1 cellular context compared by ENCODE assay signal in the genomic region with DNA sequence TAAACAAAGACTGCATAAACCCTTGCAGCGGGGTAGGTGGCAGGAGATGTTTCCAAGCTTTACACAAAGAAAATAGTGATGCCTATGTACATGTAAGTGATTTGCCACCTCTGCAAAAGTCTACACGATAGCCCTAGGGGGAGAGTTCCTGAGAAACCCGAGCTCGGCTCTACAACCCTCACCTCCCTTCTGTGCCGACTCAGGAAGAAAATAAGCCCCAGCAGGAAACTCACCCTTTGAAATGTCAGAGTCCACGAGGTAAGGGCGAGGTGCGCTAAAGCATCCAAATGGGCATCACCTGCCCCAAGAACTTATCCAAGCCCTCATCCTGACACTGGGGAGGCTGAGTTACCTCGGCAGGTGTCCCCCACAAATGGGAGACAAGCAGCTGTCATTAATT.
TF ChIP-seq lines count a peak whose summit lies in the region.

No MANE protein-coding gene starts in this region.

TF ChIP-seq in WTC11, 78 proteins besides CTCF, POLR2A, EP300 and RAD21 (continued from another document):
- TF ChIP-seq, protein P1, sequence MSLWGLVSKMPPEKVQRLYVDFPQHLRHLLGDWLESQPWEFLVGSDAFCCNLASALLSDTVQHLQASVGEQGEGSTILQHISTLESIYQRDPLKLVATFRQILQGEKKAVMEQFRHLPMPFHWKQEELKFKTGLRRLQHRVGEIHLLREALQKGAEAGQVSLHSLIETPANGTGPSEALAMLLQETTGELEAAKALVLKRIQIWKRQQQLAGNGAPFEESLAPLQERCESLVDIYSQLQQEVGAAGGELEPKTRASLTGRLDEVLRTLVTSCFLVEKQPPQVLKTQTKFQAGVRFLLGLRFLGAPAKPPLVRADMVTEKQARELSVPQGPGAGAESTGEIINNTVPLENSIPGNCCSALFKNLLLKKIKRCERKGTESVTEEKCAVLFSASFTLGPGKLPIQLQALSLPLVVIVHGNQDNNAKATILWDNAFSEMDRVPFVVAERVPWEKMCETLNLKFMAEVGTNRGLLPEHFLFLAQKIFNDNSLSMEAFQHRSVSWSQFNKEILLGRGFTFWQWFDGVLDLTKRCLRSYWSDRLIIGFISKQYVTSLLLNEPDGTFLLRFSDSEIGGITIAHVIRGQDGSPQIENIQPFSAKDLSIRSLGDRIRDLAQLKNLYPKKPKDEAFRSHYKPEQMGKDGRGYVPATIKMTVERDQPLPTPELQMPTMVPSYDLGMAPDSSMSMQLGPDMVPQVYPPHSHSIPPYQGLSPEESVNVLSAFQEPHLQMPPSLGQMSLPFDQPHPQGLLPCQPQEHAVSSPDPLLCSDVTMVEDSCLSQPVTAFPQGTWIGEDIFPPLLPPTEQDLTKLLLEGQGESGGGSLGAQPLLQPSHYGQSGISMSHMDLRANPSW (CRISPR knock-in tag; conservative IDR thresholded peaks at IDR 0.05; ENCODE audit: low read depth) = no peak
- TF ChIP-seq ZNF219 (CRISPR knock-in tag; IDR thresholded peaks at IDR 0.05; ENCODE audit: borderline replicate concordance) = no peak
- no peak for TF ChIP-seq ZNF671 (CRISPR knock-in tag; IDR thresholded peaks at IDR 0.05)
- TF ChIP-seq PRRX2 (CRISPR knock-in tag; IDR thresholded peaks at IDR 0.05) = no peak
- TF ChIP-seq, protein P2, sequence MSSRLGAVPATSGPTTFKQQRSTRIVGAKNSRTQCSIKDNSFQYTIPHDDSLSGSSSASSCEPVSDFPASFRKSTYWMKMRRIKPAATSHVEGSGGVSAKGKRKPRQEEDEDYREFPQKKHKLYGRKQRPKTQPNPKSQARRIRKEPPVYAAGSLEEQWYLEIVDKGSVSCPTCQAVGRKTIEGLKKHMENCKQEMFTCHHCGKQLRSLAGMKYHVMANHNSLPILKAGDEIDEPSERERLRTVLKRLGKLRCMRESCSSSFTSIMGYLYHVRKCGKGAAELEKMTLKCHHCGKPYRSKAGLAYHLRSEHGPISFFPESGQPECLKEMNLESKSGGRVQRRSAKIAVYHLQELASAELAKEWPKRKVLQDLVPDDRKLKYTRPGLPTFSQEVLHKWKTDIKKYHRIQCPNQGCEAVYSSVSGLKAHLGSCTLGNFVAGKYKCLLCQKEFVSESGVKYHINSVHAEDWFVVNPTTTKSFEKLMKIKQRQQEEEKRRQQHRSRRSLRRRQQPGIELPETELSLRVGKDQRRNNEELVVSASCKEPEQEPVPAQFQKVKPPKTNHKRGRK (CRISPR knock-in tag; IDR thresholded peaks at IDR 0.05; ENCODE audit: borderline replicate concordance) = no peak
- TF ChIP-seq RORB (CRISPR knock-in tag; IDR thresholded peaks at IDR 0.05) = no peak
- TF ChIP-seq, protein P3, sequence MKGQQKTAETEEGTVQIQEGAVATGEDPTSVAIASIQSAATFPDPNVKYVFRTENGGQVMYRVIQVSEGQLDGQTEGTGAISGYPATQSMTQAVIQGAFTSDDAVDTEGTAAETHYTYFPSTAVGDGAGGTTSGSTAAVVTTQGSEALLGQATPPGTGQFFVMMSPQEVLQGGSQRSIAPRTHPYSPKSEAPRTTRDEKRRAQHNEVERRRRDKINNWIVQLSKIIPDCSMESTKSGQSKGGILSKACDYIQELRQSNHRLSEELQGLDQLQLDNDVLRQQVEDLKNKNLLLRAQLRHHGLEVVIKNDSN (CRISPR knock-in tag; IDR thresholded peaks at IDR 0.05) = no peak
- no peak for TF ChIP-seq MXD4 (CRISPR knock-in tag; IDR thresholded peaks at IDR 0.05; ENCODE audit: borderline replicate concordance)
- TF ChIP-seq TCF7 (CRISPR knock-in tag; IDR thresholded peaks at IDR 0.05; ENCODE audit: low read depth) = no peak
- TF ChIP-seq, protein P4, sequence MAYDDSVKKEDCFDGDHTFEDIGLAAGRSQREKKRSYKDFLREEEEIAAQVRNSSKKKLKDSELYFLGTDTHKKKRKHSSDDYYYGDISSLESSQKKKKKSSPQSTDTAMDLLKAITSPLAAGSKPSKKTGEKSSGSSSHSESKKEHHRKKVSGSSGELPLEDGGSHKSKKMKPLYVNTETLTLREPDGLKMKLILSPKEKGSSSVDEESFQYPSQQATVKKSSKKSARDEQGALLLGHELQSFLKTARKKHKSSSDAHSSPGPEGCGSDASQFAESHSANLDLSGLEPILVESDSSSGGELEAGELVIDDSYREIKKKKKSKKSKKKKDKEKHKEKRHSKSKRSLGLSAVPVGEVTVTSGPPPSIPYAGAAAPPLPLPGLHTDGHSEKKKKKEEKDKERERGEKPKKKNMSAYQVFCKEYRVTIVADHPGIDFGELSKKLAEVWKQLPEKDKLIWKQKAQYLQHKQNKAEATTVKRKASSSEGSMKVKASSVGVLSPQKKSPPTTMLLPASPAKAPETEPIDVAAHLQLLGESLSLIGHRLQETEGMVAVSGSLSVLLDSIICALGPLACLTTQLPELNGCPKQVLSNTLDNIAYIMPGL (CRISPR knock-in tag; IDR thresholded peaks at IDR 0.05) = no peak
- no peak for TF ChIP-seq MYBL2 (CRISPR knock-in tag; IDR thresholded peaks at IDR 0.05)
- no peak for TF ChIP-seq NFATC4 (CRISPR knock-in tag; IDR thresholded peaks at IDR 0.05)
